ENCODE assay signal across 8 cellular contexts in the genomic region with DNA sequence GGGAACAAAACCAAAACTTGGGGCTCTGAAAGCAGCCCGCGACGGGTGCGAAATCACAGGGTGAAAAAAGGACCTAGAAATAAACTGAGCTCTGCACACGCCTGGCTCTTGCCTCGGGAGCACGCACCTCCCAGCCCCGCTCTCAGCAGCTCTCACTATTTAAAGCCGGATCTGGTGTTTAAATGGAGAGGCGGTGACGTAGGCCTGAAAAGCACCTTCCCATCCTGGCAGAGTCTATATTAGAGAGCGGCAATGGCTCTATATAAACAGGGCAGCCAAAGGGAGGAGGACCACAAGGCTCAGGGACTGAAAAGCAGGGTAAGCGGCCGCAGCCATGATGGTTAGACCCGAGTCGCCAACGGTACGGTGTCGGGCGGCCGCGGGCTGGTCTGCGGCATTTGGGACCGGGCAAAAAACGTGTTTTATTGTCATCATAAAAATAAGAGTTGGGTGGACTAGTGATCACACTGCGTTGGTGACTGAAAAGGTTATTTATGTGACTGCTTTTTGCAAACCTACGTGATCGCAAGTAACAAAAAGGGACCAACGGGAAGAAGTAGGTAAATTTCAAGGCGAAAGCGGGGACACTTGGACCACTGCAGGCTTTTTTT. TPM values are rescaled to one million over a fixed set of nuclear protein-coding genes. Genes with fewer than 3 reads are reported as not detected.
DNase-seq lines count a peak whose midpoint lies in the region; ATAC-seq, FAIRE-seq and TF ChIP-seq lines count a peak whose summit lies in the region.

No MANE protein-coding gene starts in this region.

- H3K27me3 Mint-ChIP-seq in chondrocyte (ENCODE audit: low read depth) = no peaks in the 10 kb centered on the region

- no peaks in the 10 kb centered on the region for H3K9me3 Mint-ChIP-seq in chondrocyte (ENCODE audit: low read depth)

- peak overlapping the region; percentile 75 to 98 for H3K9ac ChIP-seq in kidney (ENCODE audit: low read length in 2 of 2)

- DNase-seq in Ammon's horn (ENCODE audit: low spot score) (peak; percentile 98), GM19238 (ENCODE audit: insufficient read length, low spot score) (peak; percentile 65), NCI-H510A (lab: John Stamatoyannopoulos, UW) (peak; percentile 95), chondrocyte (ENCODE audit: low spot score) (no peak), kidney (peak; percentile 94)
- DNase-seq in activated CD4-positive, alpha-beta T cell treated with anti-CD3 and anti-CD28 coated beads for 24 hours (ENCODE audit: low read depth in 2 of 2) = peak; percentile 63 to 69
- DNase-seq in stimulated activated CD4-positive, alpha-beta T cell treated with anti-CD3 and anti-CD28 coated beads, Interleukin-15, amount 100 ng/mL, for 1 hour (ENCODE audit: low read depth in 1 of 2, low spot score in 1 of 2) = peak; percentile 70 to 76

- TF ChIP-seq CTCF in chondrocyte (IDR thresholded peaks at IDR 0.05) (no peak), kidney (IDR thresholded peaks at IDR 0.05; ENCODE audit: borderline replicate concordance, extremely low read depth, insufficient read depth) (no peak)

- peak; percentile 55 for ATAC-seq in HG03439 (IDR thresholded peaks at IDR 0.05; ENCODE audit: unreplicated experiment)

- FAIRE-seq in kidney (lab: Jason Lieb, UNC) = peak; percentile 97

- peaks cover 39% of the 10 kb centered on the region for H3K4me1 Mint-ChIP-seq in chondrocyte (ENCODE audit: low read depth)

- H3K4me3 Mint-ChIP-seq in chondrocyte (ENCODE audit: unreplicated experiment) = peak overlapping the region; percentile 97

- peak overlapping the region; percentile 80 to 90 for H3K4me3 ChIP-seq in kidney (ENCODE audit: low read length in 2 of 2)

- no peaks in the 10 kb centered on the region for H3K9me3 ChIP-seq in kidney (ENCODE audit: control insufficient read depth in 1 of 2, low read length in 2 of 2)

- H3K36me3 ChIP-seq in kidney (ENCODE audit: control insufficient read depth in 1 of 2, insufficient read depth in 2 of 2, low read length in 2 of 2) = peaks cover 2 to 16% of the 10 kb centered on the region in 2 donors

- peak overlapping the region; percentile 100 for H3K27ac Mint-ChIP-seq in chondrocyte (ENCODE audit: unreplicated experiment)

- H3K4me1 ChIP-seq in kidney (ENCODE audit: control insufficient read depth in 1 of 2, insufficient read depth in 1 of 2, low read depth in 1 of 2, low read length in 2 of 2) = peaks cover 5 to 16% of the 10 kb centered on the region in 2 donors

- H3K27ac ChIP-seq in kidney (ENCODE audit: low read depth in 2 of 2, low read length in 2 of 2) = peak overlapping the region; percentile 94 to 100

- peaks cover 7% of the 10 kb centered on the region for H3K36me3 Mint-ChIP-seq in chondrocyte (ENCODE audit: low read depth)

- intact Hi-C loops in kidney (cut with DNase I) = no loop called here

RNA-seq across cellular contexts. Expression of a gene that starts 1.4 kb away (rescaled TPM):
- total RNA-seq in chondrocyte (38.6 to 43.0 TPM (median 42.4 TPM) in 3 replicates), kidney (27.0 TPM)
- 4.7 TPM for polyA plus RNA-seq in kidney (ENCODE audit: insufficient read depth, low read depth, low replicate concordance)
